ENCODE assay signal across 10 cellular contexts in the genomic region with DNA sequence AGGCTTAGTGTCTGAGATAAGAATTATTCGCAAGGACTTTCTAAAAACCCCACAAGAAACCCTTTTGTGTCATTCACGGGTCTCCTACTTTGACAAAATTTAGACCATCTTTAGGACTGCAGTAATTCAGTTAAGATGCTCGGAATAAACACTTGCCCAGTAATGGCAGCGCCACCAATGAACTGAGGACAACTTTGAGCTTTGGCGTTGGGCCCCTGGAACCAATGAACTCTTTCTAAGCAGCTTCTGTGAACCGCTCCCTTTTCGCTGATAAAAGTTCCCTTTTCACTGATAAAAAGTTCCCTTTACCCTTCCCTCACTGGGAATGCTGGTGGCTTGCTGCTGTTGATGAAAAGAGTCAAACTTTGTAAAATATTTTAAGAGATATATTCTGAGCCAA. TPM values are rescaled to one million over a fixed set of nuclear protein-coding genes. Genes with fewer than 3 reads are reported as not detected.
DNase-seq lines count a peak whose midpoint lies in the region; TF ChIP-seq lines count a peak whose summit lies in the region.
"Had no signal": no experiment of that assay in that cellular context is flagged by ENCODE, and none has a peak within 500 bp of the region (broad histone marks: within the 10 kb centered on the region; RNA-seq: fewer than 3 reads in every experiment).

No MANE protein-coding gene starts in this region.

- peak overlapping the region; percentile 97 for H3K9ac ChIP-seq in adipocyte (ENCODE audit: low read length)

- DNase-seq in activated naive CD4-positive, alpha-beta T cell treated with anti-CD3 and anti-CD28 coated beads, Interleukin-2, amount 10 ng/mL, durations not matched to agents 7 days and 5 days, result no peak
- no peak for DNase-seq in activated naive CD4-positive, alpha-beta T cell (lab: John Stamatoyannopoulos, UW)
- no peak for DNase-seq in adipocyte (ENCODE audit: low read depth)
- no peak for DNase-seq in transverse colon
- no peak for DNase-seq in NCI-H82 (lab: John Stamatoyannopoulos, UW)
- DNase-seq in NK-92 treated with Interleukin-12 subunit alpha and Interleukin-12 subunit beta, amount 100 ng/mL, for 24 hours (lab: John Stamatoyannopoulos, UW), result no peak
- DNase-seq in NCI-H1092 treated with DMSO at 0.1 percent for 48 hours (lab: John Stamatoyannopoulos, UW), result no peak
- DNase-seq: NCI-H446, retina had no signal

- peaks cover 33% of the 10 kb centered on the region for H3K4me1 Mint-ChIP-seq in activated naive CD4-positive, alpha-beta T cell treated with anti-CD3 and anti-CD28 coated beads, Interleukin-2, amount 10 ng/mL, durations not matched to agents 7 days and 5 days

- H3K27ac ChIP-seq in mesodermal cell (ENCODE audit: low read depth, low read length, severe bottlenecking) (peak overlapping the region; percentile 80), transverse colon (peak overlapping the region in 3 of 4 donors; percentile 93 to 97 (median 94))

- no peak for TF ChIP-seq EP300 in transverse colon (IDR thresholded peaks at IDR 0.05; ENCODE audit: low read depth)

- H3K36me3 ChIP-seq in adipocyte (ENCODE audit: control insufficient read depth, insufficient read depth, low read length, severe bottlenecking) (peaks cover 10% of the 10 kb centered on the region), mesodermal cell (ENCODE audit: control insufficient read depth, insufficient read depth, low read length) (peaks cover 18% of the 10 kb centered on the region), transverse colon (no peaks in the 10 kb centered on the region)

- no peak overlapping the region for H3K27ac Mint-ChIP-seq in activated naive CD4-positive, alpha-beta T cell treated with anti-CD3 and anti-CD28 coated beads, Interleukin-2, amount 10 ng/mL, durations not matched to agents 7 days and 5 days

- intact Hi-C loops in transverse colon (cut with DNase I; ENCODE audit: low total_unique reads), result no loop called here

- H3K27me3 ChIP-seq in adipocyte (replicated peaks; ENCODE audit: control insufficient read depth, insufficient read depth, low read length) (no peaks in the 10 kb centered on the region), transverse colon (no peaks in the 10 kb centered on the region)

- TF ChIP-seq POLR2A in transverse colon (IDR thresholded peaks at IDR 0.05), result no peak

- no peak for TF ChIP-seq CTCF in transverse colon (IDR thresholded peaks at IDR 0.05)

- H3K4me3 ChIP-seq in adipocyte (ENCODE audit: low read length) (no peak overlapping the region), mesodermal cell (ENCODE audit: extremely low read depth, insufficient read depth, low read length, poor library complexity, severe bottlenecking) (peak overlapping the region; percentile 96), transverse colon (no peak overlapping the region)

- 92 to 94% methylated on average over 5 of the region's 7 CpGs for whole genome bisulfite sequencing in mesodermal cell (ENCODE audit: insufficient coverage in 2 of 2), 2 experiments
- WGBS in transverse colon (ENCODE audit: low coverage in 1 of 2), 2 donors, result 88 to 94% methylated on average over 5 to 7 of the region's 7 CpGs

- H3K36me3 Mint-ChIP-seq in activated naive CD4-positive, alpha-beta T cell treated with anti-CD3 and anti-CD28 coated beads, Interleukin-2, amount 10 ng/mL, durations not matched to agents 7 days and 5 days, result peaks cover 9% of the 10 kb centered on the region

- peaks cover 7% of the 10 kb centered on the region for H3K27me3 Mint-ChIP-seq in activated naive CD4-positive, alpha-beta T cell treated with anti-CD3 and anti-CD28 coated beads, Interleukin-2, amount 10 ng/mL, durations not matched to agents 7 days and 5 days

- H3K4me1 ChIP-seq in adipocyte (ENCODE audit: control insufficient read depth, insufficient read depth, low read length) (peaks cover 18% of the 10 kb centered on the region), mesodermal cell (ENCODE audit: control insufficient read depth, insufficient read depth, low read length, poor library complexity, severe bottlenecking) (peaks cover 10% of the 10 kb centered on the region), transverse colon (peaks cover 16 to 22% (median 19%) of the 10 kb centered on the region in 4 donors)

- H3K4me3 Mint-ChIP-seq in activated naive CD4-positive, alpha-beta T cell treated with anti-CD3 and anti-CD28 coated beads, Interleukin-2, amount 10 ng/mL, durations not matched to agents 7 days and 5 days, result peak overlapping the region; percentile 87

- in situ Hi-C loops in transverse colon (cut with MboI; ENCODE audit: low pct_ligation_motif_present in 1 of 4, low pct_unique_long_range_greater_than_20kb in 1 of 4, low sequenced_read_pairs in 3 of 4), result no loop called here

- H3K9me3 Mint-ChIP-seq in activated naive CD4-positive, alpha-beta T cell treated with anti-CD3 and anti-CD28 coated beads, Interleukin-2, amount 10 ng/mL, durations not matched to agents 7 days and 5 days, result no peaks in the 10 kb centered on the region

- H3K9me3 ChIP-seq in adipocyte (ENCODE audit: control insufficient read depth, low read length) (no peaks in the 10 kb centered on the region), mesodermal cell (ENCODE audit: control insufficient read depth, low read length) (no peaks in the 10 kb centered on the region), transverse colon (no peaks in the 10 kb centered on the region)

- CTCF ChIA-PET in activated naive CD4-positive, alpha-beta T cell treated with anti-CD3 and anti-CD28 coated beads, Interleukin-2, amount 10 ng/mL, durations not matched to agents 7 days and 5 days (lab: Charles Lee), result interaction anchor here (1.7 kb wide), 1 partner anchor 20 kb away, joined by 5 read pairs; no protein-coding TSS in a partner anchor

RNA-seq across cellular contexts. Expression of a gene that starts 1.4 kb away (rescaled TPM):
- polyA plus RNA-seq in mesodermal cell (2013, experiment 1 of 2), result 52.1 TPM
- polyA plus RNA-seq in mesodermal cell (2013, experiment 2 of 2), result 40.0 TPM
- 10 to 100 TPM; 47.1 to 95.5 (median 77.1) TPM for total RNA-seq in transverse colon

RNA-seq across cellular contexts. Expression of a gene that starts 7.4 kb away (rescaled TPM):
- polyA plus RNA-seq in mesodermal cell (2013, experiment 1 of 2), result 17.9 TPM
- polyA plus RNA-seq in mesodermal cell (2013, experiment 2 of 2), result 17.6 TPM
- 10 to 100 TPM; 11.6 to 17.1 (median 15.7) TPM for total RNA-seq in transverse colon

RNA-seq across cellular contexts. Expression of a gene that starts 28.0 kb away (rescaled TPM):
- 549 TPM for polyA plus RNA-seq in mesodermal cell (2013, experiment 1 of 2)
- polyA plus RNA-seq in mesodermal cell (2013, experiment 2 of 2), result 481 TPM
- total RNA-seq in transverse colon, result 100 to 1,000 TPM; 303 to 452 (median 375) TPM

RNA-seq across cellular contexts. Expression of a gene that starts 29.5 kb away (rescaled TPM):
- 181 TPM for polyA plus RNA-seq in mesodermal cell (2013, experiment 1 of 2)
- polyA plus RNA-seq in mesodermal cell (2013, experiment 2 of 2), result 154 TPM
- 100 to 1,000 TPM; 183 to 573 (median 382) TPM for total RNA-seq in transverse colon

RNA-seq across cellular contexts. Expression of a gene that starts 39.2 kb away (rescaled TPM):
- 0.37 TPM for polyA plus RNA-seq in mesodermal cell (2013, experiment 1 of 2)
- polyA plus RNA-seq in mesodermal cell (2013, experiment 2 of 2), result 0.15 TPM
- total RNA-seq in transverse colon, result 1 to 10 TPM in 2 of 4 donors, under 1 TPM in 2; 0.20 to 7.1 (median 1.4) TPM
